8 cellular contexts compared by ENCODE assay signal in the genomic region with DNA sequence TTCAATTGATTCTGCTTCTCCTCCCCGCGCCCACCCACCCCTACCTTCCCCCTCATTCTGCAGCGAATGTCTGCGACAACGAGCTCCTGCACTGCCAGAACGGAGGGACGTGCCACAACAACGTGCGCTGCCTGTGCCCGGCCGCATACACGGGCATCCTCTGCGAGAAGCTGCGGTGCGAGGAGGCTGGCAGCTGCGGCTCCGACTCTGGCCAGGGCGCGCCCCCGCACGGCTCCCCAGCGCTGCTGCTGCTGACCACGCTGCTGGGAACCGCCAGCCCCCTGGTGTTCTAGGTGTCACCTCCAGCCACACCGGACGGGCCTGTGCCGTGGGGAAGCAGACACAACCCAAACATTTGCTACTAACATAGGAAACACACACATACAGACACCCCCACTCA.
DNase-seq lines count a peak whose midpoint lies in the region; ATAC-seq and TF ChIP-seq lines count a peak whose summit lies in the region.

No MANE protein-coding gene starts in this region.

- H3K4me1 ChIP-seq in fibroblast of lung (ENCODE audit: control insufficient read depth, extremely low read depth, insufficient read depth, low read length) = no peaks in the 10 kb centered on the region
- H3K4me1 ChIP-seq in thymus (ENCODE audit: control insufficient read depth, insufficient read depth, low read length) = peaks cover 5% of the 10 kb centered on the region

- peak overlapping the region; percentile 55 for H3K4me2 ChIP-seq in fibroblast of lung (ENCODE audit: extremely low read depth, insufficient read depth, low read length)

- H3K4me3 ChIP-seq in fibroblast of lung (replicated peaks in 1 of 4; ENCODE audit: control extremely low read depth in 1 of 4, insufficient read depth in 1 of 4, low read depth in 3 of 4, low read length in 4 of 4) (peak overlapping the region in 1 of 4 experiments; percentile 26), thymus (ENCODE audit: low read length) (peak overlapping the region; percentile 23)

- no peaks in the 10 kb centered on the region for H3K79me2 ChIP-seq in fibroblast of lung (ENCODE audit: control insufficient read depth, insufficient read depth, low read length)

- H3K27ac ChIP-seq in fibroblast of lung (ENCODE audit: insufficient read depth, low read length) (no peak overlapping the region), thymus (ENCODE audit: low read depth) (no peak overlapping the region)

- no peak overlapping the region for H3K9ac ChIP-seq in fibroblast of lung (ENCODE audit: insufficient read depth, low read length)

- no peaks in the 10 kb centered on the region for H3K36me3 ChIP-seq in fibroblast of lung (ENCODE audit: control insufficient read depth, insufficient read depth, low read length)
- no peaks in the 10 kb centered on the region for H3K36me3 ChIP-seq in thymus (ENCODE audit: control insufficient read depth, insufficient read depth)

- no peaks in the 10 kb centered on the region for H3K9me3 ChIP-seq in fibroblast of lung (ENCODE audit: control insufficient read depth, insufficient read depth, low read depth, low read length)
- H3K9me3 ChIP-seq in thymus (ENCODE audit: control insufficient read depth) = no peaks in the 10 kb centered on the region

- DNase-seq in NCI-H524 (lab: John Stamatoyannopoulos, UW) (peak; percentile 22 to 52), NCI-H524 treated with DMSO at 0.1 percent for 48 hours (lab: John Stamatoyannopoulos, UW) (no peak), fibroblast of lung (ENCODE audit: low read depth in 2 of 2) (peak; percentile 5 to 38), SK-N-DZ (ENCODE audit: low spot score) (no peak), UCSD-AML1 (lab: John Stamatoyannopoulos, UW; ENCODE audit: unreplicated experiment) (no peak), NCI-H2081 treated with DMSO at 0.1 percent for 48 hours (lab: John Stamatoyannopoulos, UW) (no peak)

- H4K20me1 ChIP-seq in fibroblast of lung (ENCODE audit: control insufficient read depth, extremely low read depth, insufficient read depth, low read length) = no peaks in the 10 kb centered on the region

- 33% methylated on average over 27 of the region's 27 CpGs for WGBS in thymus

- peak; percentile 87 for ATAC-seq in HG03108 (IDR thresholded peaks at IDR 0.05; ENCODE audit: unreplicated experiment)

- TF ChIP-seq CTCF in fibroblast of lung (conservative IDR thresholded peaks at IDR 0.05 in 1 of 2, IDR thresholded peaks at IDR 0.05 in 1 of 2; ENCODE audit: low read depth in 1 of 2, low read length in 2 of 2) = peak in 1 of 2 donors; percentile 25

- H2AFZ ChIP-seq in fibroblast of lung (ENCODE audit: low read length) = peak overlapping the region; percentile 23

- H3K27me3 ChIP-seq in fibroblast of lung (ENCODE audit: control insufficient read depth, insufficient read depth, low read length) (no peaks in the 10 kb centered on the region), thymus (ENCODE audit: control insufficient read depth, insufficient read depth) (peaks cover 8% of the 10 kb centered on the region)

Comparison
In these comparisons a context has a peak if more than half of its experiments do, and no peak if none do; other contexts are left out.
1. DNase-seq: peak in NCI-H524 (2 of 2) and fibroblast of lung (2 of 2); none in NCI-H524 treated with DMSO at 0.1 percent for 48 hours (single experiment), SK-N-DZ (single experiment), UCSD-AML1 (single experiment) and NCI-H2081 treated with DMSO at 0.1 percent for 48 hours (single experiment).